8 cellular contexts compared by ENCODE assay signal in genomic region chr17:28727727-28728363, GRCh38. TPM values are rescaled to one million over a fixed set of nuclear protein-coding genes. Genes with fewer than 3 reads are reported as not detected.
DNase-seq lines count a peak whose midpoint lies in the region; ATAC-seq lines count a peak whose summit lies in the region.

No MANE protein-coding gene starts in this region.

- peak; percentile 39 for DNase-seq in SKM-1 treated with dmso at 0.1 percent for 144 hours (lab: John Stamatoyannopoulos, UW; ENCODE audit: unreplicated experiment)
- DNase-seq in SKM-1 (lab: John Stamatoyannopoulos, UW; ENCODE audit: unreplicated experiment) = no peak
- peak; percentile 28 for DNase-seq in NCI-H2029 treated with DMSO at 0.1 percent for 48 hours (lab: John Stamatoyannopoulos, UW)
- DNase-seq in activated CD4-positive, CD25-positive, alpha-beta regulatory T cell treated with anti-CD3 and anti-CD28 coated beads, Interleukin-2, amount 50 U/mL, for 72 hours = peak; percentile 85
- peak; percentile 91 for DNase-seq in stimulated activated CD8-positive, alpha-beta memory T cell treated with anti-CD3 and anti-CD28 coated beads, Interleukin-4, amount 100 ng/mL, for 48 hours

- peaks cover 27% of the 10 kb centered on the region for H3K4me1 ChIP-seq in mesodermal cell (ENCODE audit: control insufficient read depth, insufficient read depth, low read length, poor library complexity, severe bottlenecking)

- no peaks in the 10 kb centered on the region for H3K9me3 ChIP-seq in mesodermal cell (ENCODE audit: control insufficient read depth, low read length)

- peak overlapping the region; percentile 94 for H3K27ac ChIP-seq in cingulate gyrus (ENCODE audit: low read depth, low read length)
- peak overlapping the region; percentile 86 for H3K27ac ChIP-seq in mesodermal cell (ENCODE audit: low read depth, low read length, severe bottlenecking)

- peaks cover 19% of the 10 kb centered on the region for H3K36me3 ChIP-seq in mesodermal cell (ENCODE audit: control insufficient read depth, insufficient read depth, low read length)

- ATAC-seq in HG02763 (IDR thresholded peaks at IDR 0.05; ENCODE audit: unreplicated experiment) = peak; percentile 38

- H3K4me3 ChIP-seq in mesodermal cell (ENCODE audit: extremely low read depth, insufficient read depth, low read length, poor library complexity, severe bottlenecking) = peak overlapping the region; percentile 65

- WGBS in mesodermal cell (ENCODE audit: insufficient coverage in 2 of 2), 2 experiments = 0 to 1% methylated on average over 19 of the region's 37 CpGs

RNA-seq across cellular contexts. Expression of gene NEK8, which starts 0.7 kb away (rescaled TPM):
- 4.8 TPM for polyA plus RNA-seq in mesodermal cell (2013, experiment 1 of 2)
- 5.7 TPM for polyA plus RNA-seq in mesodermal cell (2013, experiment 2 of 2)

RNA-seq across cellular contexts. Expression of gene TLCD1, which starts 1.8 kb away (rescaled TPM):
- polyA plus RNA-seq in mesodermal cell (2013, experiment 1 of 2) = 6.0 TPM
- polyA plus RNA-seq in mesodermal cell (2013, experiment 2 of 2) = 8.9 TPM

RNA-seq across cellular contexts. Expression of gene RPL23A, which starts 8.1 kb away (rescaled TPM):
- 2,457 TPM for polyA plus RNA-seq in mesodermal cell (2013, experiment 1 of 2)
- polyA plus RNA-seq in mesodermal cell (2013, experiment 2 of 2) = 2,483 TPM

RNA-seq across cellular contexts. Expression of gene RAB34, which starts 10.2 kb away (rescaled TPM):
- 209 TPM for polyA plus RNA-seq in mesodermal cell (2013, experiment 1 of 2)
- polyA plus RNA-seq in mesodermal cell (2013, experiment 2 of 2) = 185 TPM

RNA-seq across cellular contexts. Expression of gene TRAF4, which starts 16.0 kb away (rescaled TPM):
- polyA plus RNA-seq in mesodermal cell (2013, experiment 1 of 2) = 142 TPM
- 97.2 TPM for polyA plus RNA-seq in mesodermal cell (2013, experiment 2 of 2)
